In the genomic region with DNA sequence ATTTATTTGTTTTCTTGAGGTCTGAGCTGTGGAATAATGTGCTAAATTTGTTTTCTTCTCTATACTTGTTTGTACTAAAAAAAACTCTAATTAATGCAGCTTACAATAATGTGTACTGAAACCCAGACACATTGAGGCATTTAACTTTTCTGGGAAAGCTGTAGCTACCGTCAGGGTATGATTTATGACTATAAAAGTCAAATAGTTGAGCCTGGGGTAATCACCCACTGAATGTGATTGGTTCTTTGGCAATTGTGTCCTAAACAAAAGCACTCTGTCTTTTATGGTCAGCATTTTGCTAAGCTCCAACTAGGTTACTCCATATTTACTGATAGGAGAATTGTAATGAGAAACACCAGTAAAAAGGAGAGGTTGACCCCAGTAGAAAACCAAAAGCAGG, we compare ENCODE assay signal across 17 cellular contexts.
DNase-seq lines count a peak whose midpoint lies in the region; ATAC-seq, FAIRE-seq and TF ChIP-seq lines count a peak whose summit lies in the region.
"Had no signal": no experiment of that assay in that cellular context is flagged by ENCODE, and none has a peak within 500 bp of the region (broad histone marks: within the 10 kb centered on the region; RNA-seq: fewer than 3 reads in every experiment).

No MANE protein-coding gene starts in this region.

- H3K4me1 ChIP-seq in A549 (no peaks in the 10 kb centered on the region), kidney (ENCODE audit: control insufficient read depth in 1 of 2, insufficient read depth in 1 of 2, low read depth in 1 of 2, low read length in 2 of 2) (no peaks in the 10 kb centered on the region)
- H3K4me1 ChIP-seq: BLaER1 treated with 17β-estradiol and CSF1 and Interleukin-3, amounts not matched to agents 10 nM and 100 nM; Caco-2 had no signal

- TF ChIP-seq EP300 in A549 (IDR thresholded peaks at IDR 0.05), result no peak

- no peak for TF ChIP-seq POLR2A in A549 (IDR thresholded peaks at IDR 0.05; ENCODE audit: low read length)

- H3K9ac ChIP-seq in kidney (ENCODE audit: low read length in 2 of 2), result no peak overlapping the region
- H3K9ac ChIP-seq: BLaER1 treated with 17β-estradiol and CSF1 and Interleukin-3, amounts not matched to agents 10 nM and 100 nM had no signal

- DNase-seq in A549 (ENCODE audit: low read depth in 1 of 2, low spot score in 1 of 2), result no peak
- peak; percentile 30 for DNase-seq in COLO829 (ENCODE audit: low spot score)
- peak; percentile 32 for DNase-seq in SK-MEL-5 (ENCODE audit: low read depth, low spot score)
- DNase-seq in kidney, result no peak
- no peak for DNase-seq in nucleus accumbens (lab: John Stamatoyannopoulos, UW)
- no peak for DNase-seq in HCEC 1CT
- no peak for DNase-seq in GM10266 (ENCODE audit: extremely low spot score)
- DNase-seq: Caco-2; CD8-positive, alpha-beta memory T cell; GOT3; H7; KG1 had no signal

- intact Hi-C loops in kidney (cut with DNase I), result no loop called here

- H3K27ac ChIP-seq in A549, result no peak overlapping the region
- H3K27ac ChIP-seq in kidney (ENCODE audit: low read depth in 2 of 2, low read length in 2 of 2), result no peak overlapping the region
- H3K27ac ChIP-seq: BLaER1 treated with 17β-estradiol and CSF1 and Interleukin-3, amounts not matched to agents 10 nM and 100 nM had no signal

- H3K4me3 ChIP-seq in A549 (no peak overlapping the region), kidney (ENCODE audit: low read length in 2 of 2) (no peak overlapping the region)
- H3K4me3 ChIP-seq: BLaER1 treated with 17β-estradiol and CSF1 and Interleukin-3, amounts not matched to agents 10 nM and 100 nM had no signal

- peak; percentile 18 for FAIRE-seq in A549 (lab: Jason Lieb, UNC)
- peak; percentile 62 for FAIRE-seq in kidney (lab: Jason Lieb, UNC)
- FAIRE-seq: D721Med, GM12892, GM18507, HepG2 had no signal

- no peak overlapping the region for H3K4me2 ChIP-seq in A549
- H3K4me2 ChIP-seq: BLaER1 treated with 17β-estradiol and CSF1 and Interleukin-3, amounts not matched to agents 10 nM and 100 nM had no signal

- POLR2A ChIA-PET in A549 (lab: Yijun Ruan, JAX), result no interaction called here

- no peak for ATAC-seq in A549
- ATAC-seq: HepG2 had no signal

- in situ Hi-C loops in SK-MEL-5 (cut with HindIII; ENCODE audit: low pct_unique_long_range_greater_than_20kb, low sequenced_read_pairs), result no loop called here

- CTCF ChIA-PET in A549 (lab: Yijun Ruan, JAX), result no interaction called here

- 93% methylated on average over 1 of the region's 1 CpG for WGBS in A549 (ENCODE audit: missing lambda C conversion rate)

- no peak for TF ChIP-seq RAD21 in A549 (conservative IDR thresholded peaks at IDR 0.05 in 1 of 2, IDR thresholded peaks at IDR 0.05 in 1 of 2)

- H3K9me3 ChIP-seq in A549, result no peaks in the 10 kb centered on the region
- H3K9me3 ChIP-seq in kidney (ENCODE audit: control insufficient read depth in 1 of 2, low read length in 2 of 2), result no peaks in the 10 kb centered on the region
- H3K9me3 ChIP-seq: Caco-2 had no signal

- TF ChIP-seq CTCF in A549 (IDR thresholded peaks at IDR 0.05) (no peak), kidney (IDR thresholded peaks at IDR 0.05; ENCODE audit: borderline replicate concordance, extremely low read depth, insufficient read depth) (no peak), GM10266 (IDR thresholded peaks at IDR 0.05; ENCODE audit: control insufficient read depth, insufficient read depth, low read depth, missing control alignments) (no peak)

- no peaks in the 10 kb centered on the region for H3K36me3 ChIP-seq in kidney (ENCODE audit: control insufficient read depth in 1 of 2, insufficient read depth in 2 of 2, low read length in 2 of 2)
- H3K36me3 ChIP-seq: BLaER1 treated with 17β-estradiol and CSF1 and Interleukin-3, amounts not matched to agents 10 nM and 100 nM had no signal

TF ChIP-seq in A549, 52 proteins besides CTCF, POLR2A, EP300 and RAD21:
- TF ChIP-seq, protein P1, sequence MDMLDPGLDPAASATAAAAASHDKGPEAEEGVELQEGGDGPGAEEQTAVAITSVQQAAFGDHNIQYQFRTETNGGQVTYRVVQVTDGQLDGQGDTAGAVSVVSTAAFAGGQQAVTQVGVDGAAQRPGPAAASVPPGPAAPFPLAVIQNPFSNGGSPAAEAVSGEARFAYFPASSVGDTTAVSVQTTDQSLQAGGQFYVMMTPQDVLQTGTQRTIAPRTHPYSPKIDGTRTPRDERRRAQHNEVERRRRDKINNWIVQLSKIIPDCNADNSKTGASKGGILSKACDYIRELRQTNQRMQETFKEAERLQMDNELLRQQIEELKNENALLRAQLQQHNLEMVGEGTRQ (IDR thresholded peaks at IDR 0.05), result no peak
- TF ChIP-seq HOXB13 (CRISPR knock-in tag; IDR thresholded peaks at IDR 0.05; ENCODE audit: low read depth) (no peak), TP53 (CRISPR knock-in tag; IDR thresholded peaks at IDR 0.05) (no peak)

Comparison
In these comparisons a context has a peak if more than half of its experiments do, and no peak if none do; other contexts are left out.
1. DNase-seq: peak in COLO829 (single experiment) and SK-MEL-5 (single experiment); none in A549 (0 of 2), kidney (single experiment), nucleus accumbens (0 of 56), HCEC 1CT (single experiment) and GM10266 (single experiment).